In the genomic region with DNA sequence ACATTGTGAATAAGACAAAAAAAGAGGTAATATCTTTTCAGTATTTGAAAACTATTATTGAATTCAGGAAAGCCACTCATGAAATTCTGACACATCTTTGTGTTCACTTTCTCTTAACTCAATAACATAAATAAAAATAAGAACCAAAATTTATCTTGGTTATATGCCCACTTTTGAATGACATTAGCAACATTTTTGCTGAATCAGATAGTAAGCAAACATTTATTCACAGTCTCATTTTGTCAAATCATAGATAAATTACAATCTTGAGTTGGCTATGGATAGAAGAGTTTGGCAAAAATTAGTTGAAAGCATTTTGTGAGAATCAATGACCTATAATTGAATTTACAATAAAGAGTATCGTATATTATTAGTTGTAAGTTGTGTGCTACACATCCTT, we compare ENCODE assay signal across 28 cellular contexts.
"Had no signal": no experiment of that assay in that cellular context is flagged by ENCODE, and none has a peak within 500 bp of the region (broad histone marks: within the 10 kb centered on the region; RNA-seq: fewer than 3 reads in every experiment).

No MANE protein-coding gene starts in this region.

- DNase-seq: colonic mucosa; cortex of kidney; dermis blood vessel endothelial cell; dorsolateral prefrontal cortex; effector CD4-positive, alpha-beta T cell; effector CD8-positive, alpha-beta T cell; effector memory CD4-positive, alpha-beta T cell; effector memory CD8-positive, alpha-beta T cell; endodermal cell; erythroblast; esophagus squamous epithelium; foreskin fibroblast; foreskin keratinocyte; foreskin melanocyte; gastrocnemius medialis; glutamatergic neuron; head of caudate nucleus; heart left ventricle; heart right ventricle had no signal

- H3K27me3 ChIP-seq: colonic mucosa, dorsolateral prefrontal cortex, esophagus muscularis mucosa, esophagus squamous epithelium, foreskin keratinocyte, gastrocnemius medialis, gastroesophageal sphincter, heart left ventricle, heart right ventricle had no signal

- H3K27ac ChIP-seq: colonic mucosa, coronary artery, dorsolateral prefrontal cortex, epithelial cell of prostate, esophagus muscularis mucosa, esophagus squamous epithelium, foreskin keratinocyte, gastrocnemius medialis, gastroesophageal sphincter, heart left ventricle, heart right ventricle had no signal

- H3K36me3 ChIP-seq: colonic mucosa, esophagus muscularis mucosa, esophagus squamous epithelium, gastrocnemius medialis, gastroesophageal sphincter, heart left ventricle, heart right ventricle had no signal

- FAIRE-seq: colon, endometrium, endothelial cell of umbilical vein, frontal cortex had no signal

- H3K9me3 ChIP-seq: colonic mucosa, gastrocnemius medialis had no signal

- H3K4me1 ChIP-seq: colonic mucosa, esophagus muscularis mucosa, esophagus squamous epithelium, foreskin keratinocyte, gastrocnemius medialis, gastroesophageal sphincter, heart left ventricle, heart right ventricle had no signal

- ATAC-seq: effector memory CD8-positive, alpha-beta T cell; esophagus mucosa; foreskin keratinocyte; gastrocnemius medialis; gastroesophageal sphincter; heart left ventricle; heart right ventricle had no signal

- H3K4me3 ChIP-seq: colonic mucosa, coronary artery, dorsolateral prefrontal cortex, esophagus muscularis mucosa, esophagus squamous epithelium, gastrocnemius medialis, gastroesophageal sphincter, heart left ventricle, heart right ventricle had no signal
